Comparison of ENCODE assay signal across 40 cellular contexts in the genomic region with DNA sequence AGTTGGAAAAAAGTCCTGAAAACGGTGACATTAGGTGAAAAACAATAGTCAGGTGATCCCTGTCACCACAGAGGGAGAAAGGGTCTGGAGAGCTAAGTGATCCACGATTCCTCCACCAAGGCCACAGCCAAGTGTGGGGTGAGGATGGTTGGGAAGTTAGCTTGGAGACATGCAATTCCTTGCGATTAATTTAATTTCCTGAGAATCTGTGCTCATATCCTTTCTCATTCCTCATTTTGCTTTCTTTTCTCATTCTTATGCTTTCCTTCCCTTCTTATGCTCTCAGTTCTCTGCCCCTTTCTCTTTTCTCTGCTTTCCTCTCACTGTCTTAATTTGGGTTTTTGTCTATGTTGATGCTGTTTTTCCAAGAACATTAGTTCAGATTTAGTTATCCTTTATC.
"Had no signal": no experiment of that assay in that cellular context is flagged by ENCODE, and none has a peak within 500 bp of the region (broad histone marks: within the 10 kb centered on the region; RNA-seq: fewer than 3 reads in every experiment).

No MANE protein-coding gene starts in this region.

- H3K27ac ChIP-seq: adrenal gland, ascending aorta, body of pancreas, brain microvascular endothelial cell, breast epithelium, cardiac muscle cell had no signal

- H3K4me3 Mint-ChIP-seq: activated naive CD4-positive, alpha-beta T cell treated with anti-CD3 and anti-CD28 coated beads for 36 hours; activated naive CD4-positive, alpha-beta T cell treated with anti-CD3 and anti-CD28 coated beads, Interleukin-2, amount 10 ng/mL, durations not matched to agents 7 days and 5 days; activated naive CD4-positive, alpha-beta T cell treated with anti-CD3 and anti-CD28 coated beads, Interleukin-2, amount 50 U/mL, for 24 hours; activated naive CD8-positive, alpha-beta T cell; activated naive CD8-positive, alpha-beta T cell treated with anti-CD3 and anti-CD28 coated beads for 36 hours; activated naive CD8-positive, alpha-beta T cell treated with anti-CD3 and anti-CD28 coated beads, Interleukin-2, amount 10 ng/mL, durations not matched to agents 7 days and 5 days; activated naive CD8-positive, alpha-beta T cell treated with anti-CD3 and anti-CD28 coated beads, Interleukin-2, amount 50 U/mL, for 24 hours; activated T-cell treated with anti-CD3 and anti-CD28 coated beads, Interleukin-2, amount 50 U/mL, for 24 hours; activated T-cell treated with anti-CD3 and anti-CD28 coated beads, Interleukin-2, amount 50 U/mL, for 4 hours; activated T-cell treated with anti-CD3 and anti-CD28 coated beads, Interleukin-2, amount 50 U/mL, for 72 hours; activated T-helper 1 cell treated with anti-CD3 and anti-CD28 coated beads, Interleukin-12 subunit alpha, Interleukin-12 subunit beta, Interleukin-2, Interleukin-4 antibody, amounts not matched to agents 30 ng/mL and 10 ng/mL and 1 ng/mL, durations not matched to agents 14 hours and 24 hours and 36 hours; activated T-helper 17 cell treated with anti-CD3 and anti-CD28 coated beads, Interleukin-2, amount 50 U/mL, for 72 hours; brain; central memory CD8-positive, alpha-beta T cell had no signal

- H3K9me3 ChIP-seq: adrenal gland, ascending aorta, body of pancreas, breast epithelium had no signal

- H3K9me3 Mint-ChIP-seq: activated naive CD4-positive, alpha-beta T cell treated with anti-CD3 and anti-CD28 coated beads for 36 hours; activated naive CD4-positive, alpha-beta T cell treated with anti-CD3 and anti-CD28 coated beads, Interleukin-2, amount 10 ng/mL, durations not matched to agents 7 days and 5 days; activated naive CD4-positive, alpha-beta T cell treated with anti-CD3 and anti-CD28 coated beads, Interleukin-2, amount 50 U/mL, for 24 hours; activated naive CD4-positive, alpha-beta T cell treated with anti-CD3 and anti-CD28 coated beads, Interleukin-2, amount 50 U/mL, for 72 hours; activated naive CD8-positive, alpha-beta T cell treated with anti-CD3 and anti-CD28 coated beads for 36 hours; activated naive CD8-positive, alpha-beta T cell treated with anti-CD3 and anti-CD28 coated beads, Interleukin-2, amount 10 ng/mL, durations not matched to agents 7 days and 5 days; activated naive CD8-positive, alpha-beta T cell treated with anti-CD3 and anti-CD28 coated beads, Interleukin-2, amount 50 U/mL, for 24 hours; activated T-cell treated with anti-CD3 and anti-CD28 coated beads, Interleukin-2, amount 50 U/mL, for 24 hours; activated T-cell treated with anti-CD3 and anti-CD28 coated beads, Interleukin-2, amount 50 U/mL, for 4 hours; activated T-cell treated with anti-CD3 and anti-CD28 coated beads, Interleukin-2, amount 50 U/mL, for 72 hours; activated T-helper 1 cell treated with anti-CD3 and anti-CD28 coated beads, Interleukin-12 subunit alpha, Interleukin-12 subunit beta, Interleukin-2, Interleukin-4 antibody, amounts not matched to agents 30 ng/mL and 10 ng/mL and 1 ng/mL, durations not matched to agents 14 hours and 24 hours and 36 hours; activated T-helper 17 cell treated with anti-CD3 and anti-CD28 coated beads, Interleukin-2, amount 50 U/mL, for 72 hours; activated T-helper 2 cell treated with anti-CD3 and anti-CD28 coated beads, Interferon-gamma antibody, Interleukin-2, Interleukin-4, amounts not matched to agents 10 μg/mL and 5 μg/mL and 100 μg/mL, durations not matched to agents 14 hours and 24 hours and 36 hours; brain; central memory CD8-positive, alpha-beta T cell had no signal

- FAIRE-seq: bronchial epithelial cell had no signal

- H3K36me3 ChIP-seq: adrenal gland, ascending aorta, brain microvascular endothelial cell, breast epithelium, cardiac muscle cell had no signal

- H3K27me3 ChIP-seq: adrenal gland, ascending aorta, body of pancreas, brain microvascular endothelial cell, breast epithelium, cardiac muscle cell had no signal

- H3K4me1 Mint-ChIP-seq: activated naive CD4-positive, alpha-beta T cell treated with anti-CD3 and anti-CD28 coated beads, Interleukin-2, amount 10 ng/mL, durations not matched to agents 7 days and 5 days; activated naive CD4-positive, alpha-beta T cell treated with anti-CD3 and anti-CD28 coated beads, Interleukin-2, amount 50 U/mL, for 24 hours; activated naive CD8-positive, alpha-beta T cell treated with anti-CD3 and anti-CD28 coated beads for 36 hours; activated naive CD8-positive, alpha-beta T cell treated with anti-CD3 and anti-CD28 coated beads, Interleukin-2, amount 10 ng/mL, durations not matched to agents 7 days and 5 days; activated naive CD8-positive, alpha-beta T cell treated with anti-CD3 and anti-CD28 coated beads, Interleukin-2, amount 50 U/mL, for 24 hours; activated T-helper 17 cell treated with anti-CD3 and anti-CD28 coated beads, Interleukin-2, amount 50 U/mL, for 72 hours; brain; central memory CD8-positive, alpha-beta T cell had no signal

- ATAC-seq: activated naive CD4-positive, alpha-beta T cell treated with anti-CD3 and anti-CD28 coated beads, Interleukin-2, amount 50 U/mL, for 72 hours; activated naive CD8-positive, alpha-beta T cell treated with anti-CD3 and anti-CD28 coated beads, Interleukin-2, amount 50 U/mL, for 24 hours; activated T-cell treated with anti-CD3 and anti-CD28 coated beads, Interleukin-2, amount 50 U/mL, for 4 hours; activated T-cell treated with anti-CD3 and anti-CD28 coated beads, Interleukin-2, amount 50 U/mL, for 72 hours; activated T-helper 17 cell treated with anti-CD3 and anti-CD28 coated beads, Interleukin-2, amount 50 U/mL, for 72 hours; body of pancreas had no signal

- H3K4me1 ChIP-seq: adrenal gland, ascending aorta, body of pancreas, breast epithelium had no signal

- H3K36me3 Mint-ChIP-seq: activated naive CD4-positive, alpha-beta T cell treated with anti-CD3 and anti-CD28 coated beads, Interleukin-2, amount 10 ng/mL, durations not matched to agents 7 days and 5 days; activated naive CD4-positive, alpha-beta T cell treated with anti-CD3 and anti-CD28 coated beads, Interleukin-2, amount 50 U/mL, for 24 hours; activated naive CD4-positive, alpha-beta T cell treated with anti-CD3 and anti-CD28 coated beads, Interleukin-2, amount 50 U/mL, for 72 hours; activated naive CD8-positive, alpha-beta T cell; activated naive CD8-positive, alpha-beta T cell treated with anti-CD3 and anti-CD28 coated beads for 36 hours; activated naive CD8-positive, alpha-beta T cell treated with anti-CD3 and anti-CD28 coated beads, Interleukin-2, amount 10 ng/mL, durations not matched to agents 7 days and 5 days; brain had no signal

- H3K4me3 ChIP-seq: adrenal gland, ascending aorta, body of pancreas, breast epithelium, cardiac muscle cell had no signal

- DNase-seq: activated effector memory CD4-positive, alpha-beta T cell treated with anti-CD3 and anti-CD28 coated beads, Interleukin-2, amount 50 U/mL, for 16 hours; activated effector memory CD4-positive, alpha-beta T cell treated with Interleukin-2 at 50 U/mL for 16 hours; activated gamma-delta T cell; activated gamma-delta T cell treated with Interleukin-2 at 50 U/mL for 16 hours; activated naive CD4-positive, alpha-beta T cell; activated naive CD4-positive, alpha-beta T cell treated with anti-CD3 and anti-CD28 coated beads for 36 hours; activated naive CD4-positive, alpha-beta T cell treated with anti-CD3 and anti-CD28 coated beads, Interleukin-2, amount 10 ng/mL, durations not matched to agents 7 days and 5 days; activated naive CD4-positive, alpha-beta T cell treated with anti-CD3 and anti-CD28 coated beads, Interleukin-2, amount 50 U/mL, for 16 hours; activated naive CD4-positive, alpha-beta T cell treated with Interleukin-2 at 50 U/mL for 16 hours; activated naive CD8-positive, alpha-beta T cell treated with anti-CD3 and anti-CD28 coated beads for 36 hours; activated naive CD8-positive, alpha-beta T cell treated with anti-CD3 and anti-CD28 coated beads, Interleukin-2, amount 10 ng/mL, durations not matched to agents 7 days and 5 days; activated naive CD8-positive, alpha-beta T cell treated with anti-CD3 and anti-CD28 coated beads, Interleukin-2, amount 50 U/mL, for 24 hours; activated T-cell treated with anti-CD3 and anti-CD28 coated beads for 4 hours; activated T-cell treated with anti-CD3 and anti-CD28 coated beads, Interleukin-2, amount 50 U/mL, for 1 hour; activated T-cell treated with anti-CD3 and anti-CD28 coated beads, Interleukin-2, amount 50 U/mL, for 24 hours; activated T-cell treated with anti-CD3 and anti-CD28 coated beads, Interleukin-2, amount 50 U/mL, for 4 hours; activated T-cell treated with anti-CD3 and anti-CD28 coated beads, Interleukin-2, amount 50 U/mL, for 48 hours; activated T-cell treated with anti-CD3 and anti-CD28 coated beads, Interleukin-2, amount 50 U/mL, for 72 hours; adrenal gland; amniotic stem cell; amygdala; anterior cingulate cortex; aorta; body of pancreas; brain microvascular endothelial cell; caudate nucleus; central memory CD4-positive, alpha-beta T cell; cerebellar nuclear complex had no signal

- H3K27ac Mint-ChIP-seq: activated naive CD4-positive, alpha-beta T cell treated with anti-CD3 and anti-CD28 coated beads for 36 hours; activated naive CD4-positive, alpha-beta T cell treated with anti-CD3 and anti-CD28 coated beads, Interleukin-2, amount 10 ng/mL, durations not matched to agents 7 days and 5 days; activated naive CD4-positive, alpha-beta T cell treated with anti-CD3 and anti-CD28 coated beads, Interleukin-2, amount 50 U/mL, for 24 hours; activated naive CD4-positive, alpha-beta T cell treated with anti-CD3 and anti-CD28 coated beads, Interleukin-2, amount 50 U/mL, for 72 hours; activated naive CD8-positive, alpha-beta T cell; activated naive CD8-positive, alpha-beta T cell treated with anti-CD3 and anti-CD28 coated beads for 36 hours; activated naive CD8-positive, alpha-beta T cell treated with anti-CD3 and anti-CD28 coated beads, Interleukin-2, amount 10 ng/mL, durations not matched to agents 7 days and 5 days; activated naive CD8-positive, alpha-beta T cell treated with anti-CD3 and anti-CD28 coated beads, Interleukin-2, amount 50 U/mL, for 24 hours; activated T-cell treated with anti-CD3 and anti-CD28 coated beads, Interleukin-2, amount 50 U/mL, for 24 hours; activated T-cell treated with anti-CD3 and anti-CD28 coated beads, Interleukin-2, amount 50 U/mL, for 72 hours; activated T-helper 1 cell treated with anti-CD3 and anti-CD28 coated beads, Interleukin-12 subunit alpha, Interleukin-12 subunit beta, Interleukin-2, Interleukin-4 antibody, amounts not matched to agents 30 ng/mL and 10 ng/mL and 1 ng/mL, durations not matched to agents 14 hours and 24 hours and 36 hours; activated T-helper 17 cell treated with anti-CD3 and anti-CD28 coated beads, Interleukin-2, amount 50 U/mL, for 72 hours; activated T-helper 2 cell treated with anti-CD3 and anti-CD28 coated beads, Interferon-gamma antibody, Interleukin-2, Interleukin-4, amounts not matched to agents 10 μg/mL and 5 μg/mL and 100 μg/mL, durations not matched to agents 14 hours and 24 hours and 36 hours; brain had no signal

- H3K27me3 Mint-ChIP-seq: activated naive CD4-positive, alpha-beta T cell treated with anti-CD3 and anti-CD28 coated beads, Interleukin-2, amount 10 ng/mL, durations not matched to agents 7 days and 5 days; activated naive CD8-positive, alpha-beta T cell; activated naive CD8-positive, alpha-beta T cell treated with anti-CD3 and anti-CD28 coated beads for 36 hours; activated naive CD8-positive, alpha-beta T cell treated with anti-CD3 and anti-CD28 coated beads, Interleukin-2, amount 50 U/mL, for 24 hours; central memory CD8-positive, alpha-beta T cell had no signal
